ENCODE assay signal across 29 cellular contexts in the genomic region with DNA sequence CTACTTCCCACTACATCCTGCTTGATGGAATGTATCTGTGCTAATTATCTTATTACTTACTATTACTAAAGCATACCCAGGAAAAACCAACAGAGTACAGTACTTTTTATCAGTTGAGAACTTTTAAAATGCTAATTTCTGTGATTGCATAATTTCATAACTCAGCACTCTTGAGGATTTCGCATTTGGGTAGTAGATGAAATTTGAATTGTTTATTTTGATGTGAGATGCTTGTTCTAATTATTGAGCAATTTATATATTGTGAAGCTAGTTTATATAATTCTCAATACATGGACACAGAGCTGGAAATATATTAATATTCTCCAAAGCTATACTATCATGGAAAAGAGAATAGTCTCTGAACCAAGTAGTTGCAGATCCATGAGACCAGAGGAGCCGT.
"Had no signal": no experiment of that assay in that cellular context is flagged by ENCODE, and none has a peak within 500 bp of the region (broad histone marks: within the 10 kb centered on the region; RNA-seq: fewer than 3 reads in every experiment).

No MANE protein-coding gene starts in this region.

- DNase-seq: colonic mucosa; cortex of kidney; dermis blood vessel endothelial cell; dorsolateral prefrontal cortex; effector CD4-positive, alpha-beta T cell; effector CD8-positive, alpha-beta T cell; effector memory CD4-positive, alpha-beta T cell; effector memory CD8-positive, alpha-beta T cell; endodermal cell; erythroblast; esophagus squamous epithelium; foreskin fibroblast; foreskin keratinocyte; foreskin melanocyte; gastrocnemius medialis; glutamatergic neuron; head of caudate nucleus; heart left ventricle; heart right ventricle had no signal

- H3K27ac ChIP-seq: colonic mucosa, coronary artery, dorsolateral prefrontal cortex, epithelial cell of prostate, esophagus muscularis mucosa, esophagus squamous epithelium, foreskin keratinocyte, gastrocnemius medialis, gastroesophageal sphincter, heart left ventricle, heart right ventricle had no signal

- H3K4me3 ChIP-seq: colonic mucosa, coronary artery, dorsolateral prefrontal cortex, esophagus muscularis mucosa, esophagus squamous epithelium, gastrocnemius medialis, gastroesophageal sphincter, heart left ventricle, heart right ventricle had no signal

- H3K9me3 ChIP-seq: colonic mucosa, esophagus muscularis mucosa, esophagus squamous epithelium, gastrocnemius medialis, gastroesophageal sphincter had no signal

- H3K9me3 Mint-ChIP-seq: dendritic cell treated with granulocyte-macrophage colony-stimulating factor and Interleukin-4, amounts not matched to agents 40 ng/mL and 50 ng/mL, for 4 days; effector memory CD8-positive, alpha-beta T cell; endodermal cell had no signal

- H3K27ac Mint-ChIP-seq: dendritic cell treated with granulocyte-macrophage colony-stimulating factor and Interleukin-4, amounts not matched to agents 40 ng/mL and 50 ng/mL, for 4 days; effector memory CD8-positive, alpha-beta T cell; endodermal cell had no signal

- H3K27me3 ChIP-seq: colonic mucosa, esophagus muscularis mucosa, esophagus squamous epithelium, foreskin keratinocyte, gastrocnemius medialis, gastroesophageal sphincter, heart left ventricle had no signal

- FAIRE-seq: colon, endometrium, endothelial cell of umbilical vein, frontal cortex had no signal

- H3K36me3 ChIP-seq: colonic mucosa, esophagus muscularis mucosa, esophagus squamous epithelium, gastrocnemius medialis, gastroesophageal sphincter, heart left ventricle, heart right ventricle had no signal

- ATAC-seq: effector memory CD8-positive, alpha-beta T cell; esophagus mucosa; foreskin keratinocyte; gastrocnemius medialis; gastroesophageal sphincter; heart left ventricle; heart right ventricle had no signal

- H3K27me3 Mint-ChIP-seq: dendritic cell treated with granulocyte-macrophage colony-stimulating factor and Interleukin-4, amounts not matched to agents 40 ng/mL and 50 ng/mL, for 4 days had no signal

- H3K4me3 Mint-ChIP-seq: dendritic cell treated with granulocyte-macrophage colony-stimulating factor and Interleukin-4, amounts not matched to agents 40 ng/mL and 50 ng/mL, for 4 days; effector memory CD8-positive, alpha-beta T cell; endodermal cell had no signal

- H3K4me1 ChIP-seq: colonic mucosa, esophagus muscularis mucosa, foreskin keratinocyte, gastrocnemius medialis, gastroesophageal sphincter, heart left ventricle, heart right ventricle had no signal
